ENCODE assay signal across 8 cellular contexts in the genomic region with DNA sequence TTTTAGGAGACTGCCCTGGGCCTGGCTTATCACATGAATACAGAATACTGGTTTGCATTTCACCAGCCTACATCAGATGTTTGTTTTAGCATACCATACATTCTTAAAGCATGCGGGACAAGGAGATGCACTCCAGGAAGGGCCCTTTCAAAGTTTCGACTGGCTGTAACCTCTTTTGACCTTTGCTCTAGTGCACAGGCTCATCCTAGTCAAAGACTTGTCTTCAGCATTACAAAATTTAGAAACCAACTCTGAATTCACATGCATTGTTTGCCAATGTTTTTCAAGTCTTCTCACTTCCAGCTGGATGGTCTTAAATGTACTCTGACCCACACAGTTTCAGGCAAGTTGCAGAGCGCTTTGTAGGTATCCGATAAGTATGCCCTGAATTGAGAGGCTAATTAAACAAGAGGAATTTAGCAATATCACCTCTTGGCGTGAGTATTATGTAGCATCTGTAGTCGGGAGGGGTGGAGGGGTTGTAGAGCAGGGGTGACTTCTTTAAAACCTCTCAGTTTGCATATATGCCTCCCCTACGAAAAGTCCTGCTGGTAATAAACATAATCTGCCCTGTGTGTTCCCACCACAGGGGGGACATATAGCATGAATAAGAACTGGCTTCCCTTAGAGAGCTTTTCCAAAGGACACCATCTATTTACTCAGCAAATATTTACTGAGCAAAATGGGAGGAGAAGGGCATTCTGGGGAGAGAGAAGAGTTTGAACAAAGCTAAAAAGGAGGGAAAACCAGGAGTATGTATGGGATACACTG. TPM values are rescaled to one million over a fixed set of nuclear protein-coding genes. Genes with fewer than 3 reads are reported as not detected.
DNase-seq lines count a peak whose midpoint lies in the region; ATAC-seq, FAIRE-seq and TF ChIP-seq lines count a peak whose summit lies in the region.

No MANE protein-coding gene starts in this region.

- no peak overlapping the region for H3K27ac ChIP-seq in endothelial cell of umbilical vein (ENCODE audit: insufficient read depth, low read depth, low read length)
- H3K27ac ChIP-seq in pancreas: peak overlapping the region in 2 of 4 donors; percentile 22 to 42
- no peak overlapping the region for H3K27ac ChIP-seq in ovary

- ATAC-seq in pancreas (peak in 3 of 4 donors; percentile 63 to 77 (median 73)), GM18861 (IDR thresholded peaks at IDR 0.05; ENCODE audit: unreplicated experiment) (no peak)

- POLR2A ChIA-PET in endothelial cell of umbilical vein (lab: Charles Lee): no interaction called here

- H3K27me3 ChIP-seq in endothelial cell of umbilical vein (ENCODE audit: control insufficient read depth in 2 of 2, insufficient read depth in 2 of 2, low read length in 2 of 2): no peaks in the 10 kb centered on the region
- no peaks in the 10 kb centered on the region for H3K27me3 ChIP-seq in pancreas
- no peaks in the 10 kb centered on the region for H3K27me3 ChIP-seq in ovary

- FAIRE-seq in endothelial cell of umbilical vein (lab: Jason Lieb, UNC) (peak; percentile 47), pancreas (lab: Jason Lieb, UNC) (no peak)

- H3K4me1 ChIP-seq in endothelial cell of umbilical vein (ENCODE audit: control insufficient read depth, extremely low read depth, insufficient read depth, low read length) (peaks cover 13% of the 10 kb centered on the region), pancreas (peaks cover 0 to 24% (median 0%) of the 10 kb centered on the region in 3 donors), ovary (ENCODE audit: insufficient read depth) (peaks cover 11% of the 10 kb centered on the region)

- DNase-seq in GM04504 (ENCODE audit: low read depth) (peak; percentile 51), NCI-H345 treated with DMSO at 0.1 percent for 48 hours (lab: John Stamatoyannopoulos, UW; ENCODE audit: unreplicated experiment) (peak; percentile 98), endothelial cell of umbilical vein (ENCODE audit: low read depth, low spot score) (no peak), pancreas (no peak), GF-D8 (lab: John Stamatoyannopoulos, UW) (no peak), ovary (no peak), occipital lobe (lab: John Stamatoyannopoulos, UW) (no peak)

- TF ChIP-seq EP300 in ovary (IDR thresholded peaks at IDR 0.05): no peak

- no peaks in the 10 kb centered on the region for H3K9me3 ChIP-seq in endothelial cell of umbilical vein (replicated peaks; ENCODE audit: control insufficient read depth, insufficient read depth, low read length)
- no peaks in the 10 kb centered on the region for H3K9me3 ChIP-seq in pancreas
- no peaks in the 10 kb centered on the region for H3K9me3 ChIP-seq in ovary

- H3K9me1 ChIP-seq in endothelial cell of umbilical vein (replicated peaks; ENCODE audit: control insufficient read depth, extremely low read depth, insufficient read depth, low read length): no peaks in the 10 kb centered on the region

- CTCF ChIA-PET in endothelial cell of umbilical vein (lab: Charles Lee): interaction anchor here (0.9 to 2.9 kb wide), 9 partner anchors 9 to 320 kb away, joined by 3 to 17 read pairs (median 4); a partner anchor contains a TSS

- TF ChIP-seq POLR2A in endothelial cell of umbilical vein (IDR thresholded peaks at IDR 0.05; ENCODE audit: low read depth, low read length) (no peak), ovary (IDR thresholded peaks at IDR 0.05) (no peak)

- H3K79me2 ChIP-seq in endothelial cell of umbilical vein (ENCODE audit: control insufficient read depth, insufficient read depth, low read length): no peaks in the 10 kb centered on the region

- H4K20me1 ChIP-seq in endothelial cell of umbilical vein (replicated peaks; ENCODE audit: control insufficient read depth, extremely low read depth, insufficient read depth, low read length): no peaks in the 10 kb centered on the region

- 54 to 55% methylated on average over 7 of the region's 7 CpGs for WGBS in pancreas, 2 donors
- WGBS in ovary, 3 donors: 16 to 26% (median 19%) methylated on average over 7 of the region's 7 CpGs

- no peak for TF ChIP-seq CTCF in endothelial cell of umbilical vein (IDR thresholded peaks at IDR 0.05; ENCODE audit: extremely low read depth in 1 of 2, insufficient read depth in 1 of 2, low read depth in 1 of 2, low read length in 2 of 2)
- TF ChIP-seq CTCF in pancreas (IDR thresholded peaks at IDR 0.05): no peak
- no peak for TF ChIP-seq CTCF in ovary (IDR thresholded peaks at IDR 0.05)

- intact Hi-C loops in endothelial cell of umbilical vein (cut with micrococcal nuclease) (no loop called here), pancreas (cut with DNase I) (no loop called here), ovary (cut with DNase I) (no loop called here)

- no peak overlapping the region for H3K9ac ChIP-seq in endothelial cell of umbilical vein (replicated peaks; ENCODE audit: extremely low read depth, insufficient read depth, low read length)

- H3K4me2 ChIP-seq in endothelial cell of umbilical vein (ENCODE audit: insufficient read depth, low read length): no peak overlapping the region

- no peak overlapping the region for H3K4me3 ChIP-seq in endothelial cell of umbilical vein (replicated peaks in 1 of 3; ENCODE audit: insufficient read depth in 1 of 3, low read depth in 1 of 3, low read length in 3 of 3)
- no peak overlapping the region for H3K4me3 ChIP-seq in pancreas
- H3K4me3 ChIP-seq in ovary: no peak overlapping the region

- dilution Hi-C loops in endothelial cell of umbilical vein (cut with MboI; ENCODE audit: extremely low pct_ligation_motif_present, low sequenced_read_pairs): no loop called here

- BruUV-seq in endothelial cell of umbilical vein (replicated peaks; lab: Mats Ljungman, UMichigan): no TSS peak

- H3K36me3 ChIP-seq in endothelial cell of umbilical vein (ENCODE audit: control insufficient read depth in 2 of 2, extremely low read depth in 1 of 2, insufficient read depth in 2 of 2, low read length in 2 of 2): no peaks in the 10 kb centered on the region
- no peaks in the 10 kb centered on the region for H3K36me3 ChIP-seq in pancreas
- H3K36me3 ChIP-seq in ovary: no peaks in the 10 kb centered on the region

- peak overlapping the region; percentile 61 for H2AFZ ChIP-seq in endothelial cell of umbilical vein (ENCODE audit: low read depth, low read length)

TF ChIP-seq in endothelial cell of umbilical vein, 7 proteins besides CTCF, POLR2A, EP300 and RAD21:
- TF ChIP-seq POLR2AphosphoS5 (IDR thresholded peaks at IDR 0.05; ENCODE audit: insufficient read depth, low read depth, low read length) (no peak), EZH2 (IDR thresholded peaks at IDR 0.05; ENCODE audit: borderline replicate concordance, low read depth, low read length, severe bottlenecking) (no peak)

RNA-seq across cellular contexts. Expression of a gene that starts 24.4 kb away (rescaled TPM):
- 64.3 and 74.2 TPM in 2 replicates for total RNA-seq in endothelial cell of umbilical vein
- 41.6 and 49.2 TPM in 2 replicates for polyA plus RNA-seq in endothelial cell of umbilical vein
- polyA plus RNA-seq in endothelial cell of umbilical vein (2011; cell fraction: cytosol; rRNA removed): 47.9 and 49.6 TPM in 2 replicates
- polyA plus RNA-seq in endothelial cell of umbilical vein (2011; cell fraction: nucleus; rRNA removed): 70.1 and 77.1 TPM in 2 replicates
- 64.2 and 71.4 TPM in 2 replicates for polyA plus RNA-seq in endothelial cell of umbilical vein (2012)
- polyA minus RNA-seq in endothelial cell of umbilical vein: 71.5 and 72.6 TPM in 2 replicates
- 51.2 TPM for polyA minus RNA-seq in endothelial cell of umbilical vein (2011; cell fraction: cytosol; rRNA and poly(A)+ RNA removed)
- polyA minus RNA-seq in endothelial cell of umbilical vein (2011; cell fraction: nucleus; rRNA and poly(A)+ RNA removed): 26.4 and 37.0 TPM in 2 replicates
- 10 to 100 TPM; 44.5 to 85.5 (median 50.1) TPM for total RNA-seq in pancreas
- polyA plus RNA-seq in pancreas: 10 to 100 TPM; 29.8 to 55.1 TPM
- 100 to 1,000 TPM in 2 of 7 donors, 10 to 100 TPM in 5; 41.1 to 113 (median 85.8) TPM for total RNA-seq in ovary
- polyA plus RNA-seq in ovary: 100 to 1,000 TPM in 1 of 2 donors, 10 to 100 TPM in 1; 41.8 to 103 TPM
- 26.4 TPM for total RNA-seq in occipital lobe

RNA-seq across cellular contexts. Expression of a gene that starts 49.5 kb away (rescaled TPM):
- total RNA-seq in endothelial cell of umbilical vein (22.7 and 28.9 TPM in 2 replicates), pancreas (10 to 100 TPM in 4 of 6 donors, 1 to 10 TPM in 2; 6.7 to 38.3 (median 13.4) TPM), ovary (10 to 100 TPM; 24.2 to 57.6 (median 44.3) TPM), occipital lobe (3.9 TPM)
- polyA plus RNA-seq in endothelial cell of umbilical vein (23.3 and 24.5 TPM in 2 replicates), pancreas (10 to 100 TPM; 15.5 to 16.5 TPM), ovary (10 to 100 TPM; 13.1 to 48.6 TPM)
- 18.0 and 21.7 TPM in 2 replicates for polyA plus RNA-seq in endothelial cell of umbilical vein (2011; cell fraction: cytosol; rRNA removed)
- polyA plus RNA-seq in endothelial cell of umbilical vein (2011; cell fraction: nucleus; rRNA removed): 17.9 and 23.3 TPM in 2 replicates
- 18.7 and 20.5 TPM in 2 replicates for polyA plus RNA-seq in endothelial cell of umbilical vein (2012)
- 10.2 and 22.5 TPM in 2 replicates for polyA minus RNA-seq in endothelial cell of umbilical vein
- 1.6 TPM for polyA minus RNA-seq in endothelial cell of umbilical vein (2011; cell fraction: cytosol; rRNA and poly(A)+ RNA removed)
- polyA minus RNA-seq in endothelial cell of umbilical vein (2011; cell fraction: nucleus; rRNA and poly(A)+ RNA removed): 5.8 and 10.2 TPM in 2 replicates

Comparison
In these comparisons a context has a peak if more than half of its experiments do, and no peak if none do; other contexts are left out.
1. DNase-seq: peak in GM04504 (single experiment) and NCI-H345 treated with DMSO at 0.1 percent for 48 hours (single experiment); none in endothelial cell of umbilical vein (single experiment), pancreas (0 of 6), GF-D8 (single experiment), ovary (0 of 5) and occipital lobe (single experiment).